ENCODE assay signal across 18 cellular contexts in genomic region chr5:138472353-138472752, GRCh38.
"Had no signal": no experiment of that assay in that cellular context is flagged by ENCODE, and none has a peak within 500 bp of the region (broad histone marks: within the 10 kb centered on the region; RNA-seq: fewer than 3 reads in every experiment).

No MANE protein-coding gene starts in this region.

- H3K27me3 ChIP-seq: foreskin keratinocyte, upper lobe of left lung had no signal

- H3K9me3 ChIP-seq: mucosa of descending colon, neutrophil, upper lobe of left lung had no signal

- H3K27ac Mint-ChIP-seq: naive thymus-derived CD4-positive, alpha-beta T cell; T-helper 2 cell treated with Interferon-gamma antibody and Interleukin-4, amounts not matched to agents 5 μg/mL and 100 μg/mL, for 36 hours had no signal

- H3K4me3 ChIP-seq: mucosa of descending colon, skin epidermis, upper lobe of left lung had no signal

- H3K36me3 ChIP-seq: neutrophil had no signal

- H3K4me3 Mint-ChIP-seq: naive thymus-derived CD4-positive, alpha-beta T cell; T-helper 2 cell treated with Interferon-gamma antibody and Interleukin-4, amounts not matched to agents 5 μg/mL and 100 μg/mL, for 36 hours had no signal

- DNase-seq: activated CD4-positive, alpha-beta T cell treated with anti-CD3 and anti-CD28 coated beads, Interleukin-2, amount 50 U/mL, for 4 hours; activated naive CD4-positive, alpha-beta T cell; activated T-cell treated with anti-CD3 and anti-CD28 coated beads for 4 hours; aorta; cerebellar nuclear complex; effector CD8-positive, alpha-beta T cell; foreskin keratinocyte; glutamatergic neuron; left cardiac atrium; mucosa of descending colon; naive thymus-derived CD4-positive, alpha-beta T cell; stimulated activated CD4-positive, alpha-beta T cell treated with anti-CD3 and anti-CD28 coated beads, Interleukin-15, amount 100 ng/mL, for 24 hours; stimulated activated CD4-positive, alpha-beta T cell treated with anti-CD3 and anti-CD28 coated beads, Interleukin-4, amount 100 ng/mL, for 24 hours; stimulated activated naive CD4-positive, alpha-beta T cell; upper lobe of left lung had no signal

- H3K27ac ChIP-seq: foreskin keratinocyte, neutrophil, skin epidermis, upper lobe of left lung had no signal

- ATAC-seq: foreskin keratinocyte; left cardiac atrium; mucosa of descending colon; naive thymus-derived CD4-positive, alpha-beta T cell had no signal

- H3K9me3 Mint-ChIP-seq: T-helper 2 cell treated with Interferon-gamma antibody and Interleukin-4, amounts not matched to agents 5 μg/mL and 100 μg/mL, for 36 hours had no signal
